ENCODE assay signal across 8 cellular contexts in genomic region chr17:77778636-77779524, GRCh38.
A peak's percentile ranks its signal among the peaks of the same experiment; 100 is the strongest.
DNase-seq lines count a peak whose midpoint lies in the region; ATAC-seq lines count a peak whose summit lies in the region.

No MANE protein-coding gene starts in this region.

- DNase-seq in 8988T (peak; percentile 58), NCI-H1694 (lab: John Stamatoyannopoulos, UW) (peak; percentile 93), cerebellum (ENCODE audit: low spot score) (peak; percentile 78), midbrain (lab: John Stamatoyannopoulos, UW) (peak; percentile 91), SW480 (ENCODE audit: low spot score) (no peak)
- DNase-seq in activated CD4-positive, alpha-beta T cell treated with anti-CD3 and anti-CD28 coated beads for 48 hours = no peak

- no peak for ATAC-seq in HG03045 (IDR thresholded peaks at IDR 0.05; ENCODE audit: unreplicated experiment)
- ATAC-seq in HG02798 (IDR thresholded peaks at IDR 0.05; ENCODE audit: poor library complexity, unreplicated experiment) = no peak

Comparison
In these comparisons a context has a peak if more than half of its experiments do, and no peak if none do; other contexts are left out.
1. DNase-seq: peak in 8988T (single experiment), NCI-H1694 (single experiment), cerebellum (single experiment) and midbrain (single experiment); none in activated CD4-positive, alpha-beta T cell treated with anti-CD3 and anti-CD28 coated beads for 48 hours (single experiment) and SW480 (single experiment).